ENCODE assay signal across 25 cellular contexts in genomic region chr7:152129682-152130081, GRCh38.
A peak's percentile ranks its signal among the peaks of the same experiment; 100 is the strongest.
DNase-seq lines count a peak whose midpoint lies in the region; ATAC-seq, FAIRE-seq and TF ChIP-seq lines count a peak whose summit lies in the region.
"Had no signal": no experiment of that assay in that cellular context is flagged by ENCODE, and none has a peak within 500 bp of the region (broad histone marks: within the 10 kb centered on the region; RNA-seq: fewer than 3 reads in every experiment).

No MANE protein-coding gene starts in this region.

- H3K79me2 ChIP-seq in K562 (ENCODE audit: control insufficient read depth, insufficient read depth, low read length), result no peaks in the 10 kb centered on the region; the same call in 2 of the 3 replicates

- H3K4me1 ChIP-seq in K562 (replicated peaks in 1 of 2; ENCODE audit: control insufficient read depth in 2 of 2, insufficient read depth in 2 of 2, low read length in 2 of 2), result 0 out of 5 replicates have a peak, but pooled peaks cover 0 to 3% of the 10 kb centered on the region in 2 experiments
- H3K4me1 ChIP-seq: BLaER1 had no signal

- peaks cover 2 to 4% of the 10 kb centered on the region in 2 donors for H3K9me3 Mint-ChIP-seq in activated T-cell treated with anti-CD3 and anti-CD28 coated beads, Interleukin-2, amount 50 U/mL, for 72 hours
- H3K9me3 Mint-ChIP-seq in activated T-cell treated with anti-CD3 and anti-CD28 coated beads, Interleukin-2, amount 50 U/mL, for 24 hours, result peaks cover 5% of the 10 kb centered on the region

- no TSS peak for BruUV-seq in K562 (replicated peaks; lab: Mats Ljungman, UMichigan)

- no peaks in the 10 kb centered on the region for H3K27me3 ChIP-seq in K562 (ENCODE audit: control insufficient read depth in 2 of 2, insufficient read depth in 2 of 2, low read length in 2 of 2)
- H3K27me3 ChIP-seq: BE2C, BLaER1 had no signal

- no peak for TF ChIP-seq RAD21 in K562 (CRISPR knock-in tag; conservative IDR thresholded peaks at IDR 0.05 in 1 of 2, IDR thresholded peaks at IDR 0.05 in 1 of 2)

- H3K36me3 Mint-ChIP-seq in activated T-cell treated with anti-CD3 and anti-CD28 coated beads, Interleukin-2, amount 50 U/mL, for 72 hours (ENCODE audit: insufficient read depth in 2 of 2), result peaks cover 11 to 29% of the 10 kb centered on the region in 2 donors
- peaks cover 89% of the 10 kb centered on the region for H3K36me3 Mint-ChIP-seq in activated T-cell treated with anti-CD3 and anti-CD28 coated beads, Interleukin-2, amount 50 U/mL, for 24 hours (ENCODE audit: low read depth)

- CTCF ChIA-PET in K562 (lab: Yijun Ruan, JAX; ENCODE audit: low intra/inter-chr PET ratio), result no interaction called here

- H3K4me2 ChIP-seq in K562 (ENCODE audit: insufficient read depth, low read length), result no peak overlapping the region
- H3K4me2 ChIP-seq: BLaER1 had no signal

- WGBS in K562 (ENCODE audit: insufficient coverage, low coverage, missing lambda C conversion rate), result 92% methylated on average over 7 of the region's 7 CpGs

- TF ChIP-seq EP300 in K562 (IDR thresholded peaks at IDR 0.05; ENCODE audit: low read length), result no peak

- H4K20me1 ChIP-seq in K562 (replicated peaks; ENCODE audit: control insufficient read depth, insufficient read depth, low read length), result no peaks in the 10 kb centered on the region
- H4K20me1 ChIP-seq: BLaER1 had no signal

- no peaks in the 10 kb centered on the region for H3K9me1 ChIP-seq in K562 (ENCODE audit: control insufficient read depth, insufficient read depth, low read length)

- in situ Hi-C loops in K562 (cut with MboI), result no loop called here

- no peak for TF ChIP-seq CTCF in K562 (IDR thresholded peaks at IDR 0.05 in 2 of 3, conservative IDR thresholded peaks at IDR 0.05 in 1 of 3; ENCODE audit: insufficient read depth in 2 of 3, low read depth in 1 of 3, low read length in 3 of 3)

- H3K36me3 ChIP-seq in K562 (ENCODE audit: control insufficient read depth, insufficient read depth, low read length), result peaks cover 85% of the 10 kb centered on the region

- no peaks in the 10 kb centered on the region for H3K4me1 Mint-ChIP-seq in activated T-cell treated with anti-CD3 and anti-CD28 coated beads, Interleukin-2, amount 50 U/mL, for 72 hours (ENCODE audit: low read depth)
- no peaks in the 10 kb centered on the region for H3K4me1 Mint-ChIP-seq in activated T-cell treated with anti-CD3 and anti-CD28 coated beads, Interleukin-2, amount 50 U/mL, for 24 hours (ENCODE audit: low read depth)
- H3K4me1 Mint-ChIP-seq: CD14-positive monocyte; CD8-positive, alpha-beta memory T cell had no signal

- peak overlapping the region; percentile 24 for H3K27ac Mint-ChIP-seq in activated T-cell treated with anti-CD3 and anti-CD28 coated beads, Interleukin-2, amount 50 U/mL, for 72 hours
- H3K27ac Mint-ChIP-seq in activated T-cell treated with anti-CD3 and anti-CD28 coated beads, Interleukin-2, amount 50 U/mL, for 24 hours, result no peak overlapping the region
- H3K27ac Mint-ChIP-seq: CD14-positive monocyte; CD8-positive, alpha-beta memory T cell had no signal

- intact Hi-C loops in K562 (cut with micrococcal nuclease), result no loop called here

- H3K4me3 Mint-ChIP-seq in activated T-cell treated with anti-CD3 and anti-CD28 coated beads, Interleukin-2, amount 50 U/mL, for 72 hours, result no peak overlapping the region
- H3K4me3 Mint-ChIP-seq in activated T-cell treated with anti-CD3 and anti-CD28 coated beads, Interleukin-2, amount 50 U/mL, for 24 hours, result no peak overlapping the region
- H3K4me3 Mint-ChIP-seq: CD14-positive monocyte; CD4-positive, alpha-beta memory T cell; CD4-positive, CD25-positive, alpha-beta regulatory T cell; CD8-positive, alpha-beta memory T cell had no signal

- no peak for DNase-seq in activated T-cell treated with anti-CD3 and anti-CD28 coated beads, Interleukin-2, amount 50 U/mL, for 72 hours
- no peak for DNase-seq in activated T-cell treated with anti-CD3 and anti-CD28 coated beads, Interleukin-2, amount 50 U/mL, for 24 hours
- DNase-seq in K562 (ENCODE audit: extremely low read depth in 1 of 4, low spot score in 3 of 4) (no peak), frontal cortex (ENCODE audit: low spot score in 2 of 2) (no peak), SIG-M5 (lab: John Stamatoyannopoulos, UW) (no peak)
- DNase-seq: ACHN; BE2C; C1 segment of cervical spinal cord; CD4-positive, alpha-beta memory T cell; CD4-positive, CD25-positive, alpha-beta regulatory T cell; CD8-positive, alpha-beta memory T cell; COR-L47; DMS 273 treated with DMSO at 0.1 percent for 48 hours; DMS153; DMS53; DMS79; DND-41; EL; GF-D8 had no signal

- TF ChIP-seq POLR2A in K562 (conservative IDR thresholded peaks at IDR 0.05), result no peak

- no peak overlapping the region for H2AFZ ChIP-seq in K562 (ENCODE audit: low read depth, low read length)

- no peak overlapping the region for H3K9ac ChIP-seq in K562 (ENCODE audit: insufficient read depth in 1 of 2, low read depth in 2 of 2, low read length in 2 of 2)
- H3K9ac ChIP-seq: BLaER1 had no signal

- H3K27me3 Mint-ChIP-seq in activated T-cell treated with anti-CD3 and anti-CD28 coated beads, Interleukin-2, amount 50 U/mL, for 72 hours (ENCODE audit: low read depth), result no peaks in the 10 kb centered on the region
- no peaks in the 10 kb centered on the region for H3K27me3 Mint-ChIP-seq in activated T-cell treated with anti-CD3 and anti-CD28 coated beads, Interleukin-2, amount 50 U/mL, for 24 hours
- H3K27me3 Mint-ChIP-seq: CD4-positive, alpha-beta memory T cell; CD8-positive, alpha-beta memory T cell had no signal

- no peak for FAIRE-seq in K562 (lab: Jason Lieb, UNC)
- peak; percentile 37 for FAIRE-seq in frontal cortex (lab: Jason Lieb, UNC)
- FAIRE-seq: GM12891, GM19239 had no signal

- H3K9me3 ChIP-seq in K562 (replicated peaks; ENCODE audit: control insufficient read depth, insufficient read depth, low read depth, low read length), result peaks cover 5% of the 10 kb centered on the region
- H3K9me3 ChIP-seq: BE2C had no signal

- no peak overlapping the region for H3K27ac ChIP-seq in K562 (ENCODE audit: extremely low read depth, low read depth, low read length)
- H3K27ac ChIP-seq: 22Rv1, BLaER1 had no signal

- no peak for ATAC-seq in activated T-cell treated with anti-CD3 and anti-CD28 coated beads, Interleukin-2, amount 50 U/mL, for 72 hours (replicated peaks in 1 of 2)
- no peak for ATAC-seq in K562
- no peak for ATAC-seq in HG02973 (IDR thresholded peaks at IDR 0.05; ENCODE audit: unreplicated experiment)

- H3K4me3 ChIP-seq in K562, result no peak overlapping the region
- H3K4me3 ChIP-seq: BLaER1 had no signal

- POLR2A ChIA-PET in K562 (lab: Yijun Ruan, JAX), result interaction anchor here (0.7 kb wide), 1 partner anchor 10 kb away, joined by 3 read pairs; no protein-coding TSS in a partner anchor

TF ChIP-seq in K562, 482 proteins besides CTCF, POLR2A, EP300 and RAD21:
- TF ChIP-seq CTBP1 (IDR thresholded peaks at IDR 0.05; ENCODE audit: borderline replicate concordance) (no peak), NR1H2 (CRISPR knock-in tag; IDR thresholded peaks at IDR 0.05) (no peak), ELF1 (tag; IDR thresholded peaks at IDR 0.05) (no peak), ZNF79 (CRISPR knock-in tag; IDR thresholded peaks at IDR 0.05; ENCODE audit: low read depth) (no peak), CAMTA2 (CRISPR knock-in tag; conservative IDR thresholded peaks at IDR 0.05) (no peak), NR4A1 (CRISPR knock-in tag; IDR thresholded peaks at IDR 0.05) (no peak), NR4A1 (tag; IDR thresholded peaks at IDR 0.05) (no peak), ZKSCAN1 (IDR thresholded peaks at IDR 0.05; ENCODE audit: low read depth, low read length) (no peak), ZNF408 (CRISPR knock-in tag; IDR thresholded peaks at IDR 0.05; ENCODE audit: low read depth) (peak; percentile 81; the same call in 1 of the 2 replicates), FOXO4 (CRISPR knock-in tag; IDR thresholded peaks at IDR 0.05) (no peak)
- TF ChIP-seq, protein P1, sequence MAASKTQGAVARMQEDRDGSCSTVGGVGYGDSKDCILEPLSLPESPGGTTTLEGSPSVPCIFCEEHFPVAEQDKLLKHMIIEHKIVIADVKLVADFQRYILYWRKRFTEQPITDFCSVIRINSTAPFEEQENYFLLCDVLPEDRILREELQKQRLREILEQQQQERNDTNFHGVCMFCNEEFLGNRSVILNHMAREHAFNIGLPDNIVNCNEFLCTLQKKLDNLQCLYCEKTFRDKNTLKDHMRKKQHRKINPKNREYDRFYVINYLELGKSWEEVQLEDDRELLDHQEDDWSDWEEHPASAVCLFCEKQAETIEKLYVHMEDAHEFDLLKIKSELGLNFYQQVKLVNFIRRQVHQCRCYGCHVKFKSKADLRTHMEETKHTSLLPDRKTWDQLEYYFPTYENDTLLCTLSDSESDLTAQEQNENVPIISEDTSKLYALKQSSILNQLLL (CRISPR knock-in tag; IDR thresholded peaks at IDR 0.05; ENCODE audit: borderline replicate concordance), result peak; percentile 92
